Comparison of ENCODE assay signal across 15 cellular contexts in the genomic region with DNA sequence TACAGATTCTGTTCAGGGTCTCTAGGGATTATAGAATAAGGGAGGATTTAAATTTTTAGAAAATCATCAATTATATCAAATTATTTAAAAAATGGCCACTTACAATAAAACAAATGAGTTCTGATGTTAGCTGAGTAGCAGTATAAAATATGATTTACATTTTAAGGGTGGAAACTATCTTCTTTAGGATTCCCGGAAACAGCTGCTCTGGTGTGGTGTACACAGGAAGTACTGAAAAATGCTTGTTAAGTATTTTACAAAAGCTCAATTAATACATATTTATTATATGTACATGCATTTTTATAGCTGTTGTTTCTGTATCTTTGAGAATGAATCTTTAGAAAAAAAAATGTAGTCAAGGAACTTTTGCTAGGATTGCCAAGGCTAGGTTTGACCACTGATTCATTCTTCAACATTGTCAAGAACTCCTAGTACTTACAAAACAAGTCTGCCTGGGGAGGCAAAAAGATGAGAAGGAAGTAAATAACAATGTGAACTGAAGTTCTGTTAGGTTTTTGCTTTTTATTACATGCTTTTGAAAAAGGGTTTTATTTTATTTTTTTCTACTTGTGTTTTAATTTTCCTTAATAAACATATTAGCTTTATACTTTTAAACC. TPM values are rescaled to one million over a fixed set of nuclear protein-coding genes. Genes with fewer than 3 reads are reported as not detected.
DNase-seq lines count a peak whose midpoint lies in the region; ATAC-seq, FAIRE-seq and TF ChIP-seq lines count a peak whose summit lies in the region.
"Had no signal": no experiment of that assay in that cellular context is flagged by ENCODE, and none has a peak within 500 bp of the region (broad histone marks: within the 10 kb centered on the region; RNA-seq: fewer than 3 reads in every experiment).

No MANE protein-coding gene starts in this region.

- TF ChIP-seq CTCF in AG09309 (IDR thresholded peaks at IDR 0.05; ENCODE audit: control insufficient read depth, insufficient read depth, low read depth, low read length, missing control alignments) (no peak), pancreas (IDR thresholded peaks at IDR 0.05) (no peak)

- ATAC-seq in pancreas (no peak), GM18870 (IDR thresholded peaks at IDR 0.05; ENCODE audit: unreplicated experiment) (no peak), HG03439 (IDR thresholded peaks at IDR 0.05; ENCODE audit: unreplicated experiment) (no peak)
- ATAC-seq: body of pancreas, heart left ventricle, WTC11 had no signal

- H3F3A ChIP-seq in GM23248 (ENCODE audit: insufficient read depth) = 0 out of 2 replicates have a peak, but pooled peaks cover 6% of the 10 kb centered on the region

- no peaks in the 10 kb centered on the region for H3K79me2 ChIP-seq in GM23248 (ENCODE audit: insufficient read depth)

- H3K4me2 ChIP-seq in GM23248 (ENCODE audit: unreplicated experiment) = peak overlapping the region; percentile 57

- H3K36me3 ChIP-seq in GM23248 (ENCODE audit: low read depth) = no peaks in the 10 kb centered on the region
- H3K36me3 ChIP-seq in pancreas = no peaks in the 10 kb centered on the region
- H3K36me3 ChIP-seq: heart left ventricle, tibial nerve had no signal

- no peak for FAIRE-seq in pancreas (lab: Jason Lieb, UNC)

- H3K4me3 ChIP-seq in AG09309 (ENCODE audit: control insufficient read depth, low read depth, low read length) = no peak overlapping the region
- no peak overlapping the region for H3K4me3 ChIP-seq in GM23248
- H3K4me3 ChIP-seq in pancreas = no peak overlapping the region
- H3K4me3 ChIP-seq: body of pancreas, heart left ventricle, tibial nerve had no signal

- in situ Hi-C loops in GM23248 (cut with MboI) (no loop called here), KBM-7 (cut with MboI; ENCODE audit: low pct_unique_long_range_greater_than_20kb, low sequenced_read_pairs) (no loop called here)

- no peak overlapping the region for H2AFZ ChIP-seq in GM23248

- H3K27ac Mint-ChIP-seq in activated naive CD8-positive, alpha-beta T cell treated with anti-CD3 and anti-CD28 coated beads for 36 hours = peak overlapping the region; percentile 87
- H3K27ac Mint-ChIP-seq: WTC11 had no signal

- H3K27ac ChIP-seq in GM23248 (peak overlapping the region; percentile 12; the same call in 1 of the 2 replicates), pancreas (no peak overlapping the region)
- H3K27ac ChIP-seq: tibial nerve had no signal

- H3K9me3 ChIP-seq in GM23248 (ENCODE audit: low read depth) = no peaks in the 10 kb centered on the region
- H3K9me3 ChIP-seq in pancreas = no peaks in the 10 kb centered on the region
- H3K9me3 ChIP-seq: heart left ventricle had no signal

- intact Hi-C loops in pancreas (cut with DNase I) = no loop called here

- H3K4me1 Mint-ChIP-seq in activated naive CD8-positive, alpha-beta T cell treated with anti-CD3 and anti-CD28 coated beads for 36 hours = peaks cover 39% of the 10 kb centered on the region
- H3K4me1 Mint-ChIP-seq: WTC11 had no signal

- H3K9me2 ChIP-seq in GM23248 (ENCODE audit: insufficient read depth) = no peaks in the 10 kb centered on the region

- no peak overlapping the region for H3K4me3 Mint-ChIP-seq in activated naive CD8-positive, alpha-beta T cell treated with anti-CD3 and anti-CD28 coated beads for 36 hours
- H3K4me3 Mint-ChIP-seq: WTC11 had no signal

- H3K27me3 ChIP-seq in GM23248 (replicated peaks; ENCODE audit: insufficient read depth) (no peaks in the 10 kb centered on the region), pancreas (no peaks in the 10 kb centered on the region)
- H3K27me3 ChIP-seq: body of pancreas, heart left ventricle, tibial nerve had no signal

- DNase-seq in AG09309 (ENCODE audit: low read depth) (peak; percentile 32), GM23248 (peak; percentile 69), iris pigment epithelial cell (ENCODE audit: low read depth) (peak; percentile 93), KBM-7 (no peak), pancreas (no peak)
- DNase-seq in activated naive CD8-positive, alpha-beta T cell treated with anti-CD3 and anti-CD28 coated beads for 36 hours = no peak
- DNase-seq: body of pancreas; DMS79; heart left ventricle; NCI-H1105; stimulated activated CD4-positive, alpha-beta T cell treated with anti-CD3 and anti-CD28 coated beads, Interleukin-2, amount 100 ng/mL, for 24 hours had no signal

- no peak overlapping the region for H3K9ac ChIP-seq in GM23248

- H3K9me3 Mint-ChIP-seq in activated naive CD8-positive, alpha-beta T cell treated with anti-CD3 and anti-CD28 coated beads for 36 hours = peaks cover 33% of the 10 kb centered on the region

- H3K4me1 ChIP-seq in GM23248 (ENCODE audit: insufficient read depth) = peaks cover 16% of the 10 kb centered on the region
- H3K4me1 ChIP-seq in pancreas = no peaks in the 10 kb centered on the region

- no peaks in the 10 kb centered on the region for H4K20me1 ChIP-seq in GM23248 (ENCODE audit: insufficient read depth)

- WGBS in GM23248 (ENCODE audit: low coverage in 1 of 2, low lambda C conversion rate in 2 of 2, missing lambda C conversion rate in 2 of 2), 2 experiments = 97 to 100% methylated on average over 1 of the region's 1 CpG
- WGBS in pancreas, 2 donors = 81 to 82% methylated on average over 1 of the region's 1 CpG

- peaks cover 39% of the 10 kb centered on the region for H3K36me3 Mint-ChIP-seq in activated naive CD8-positive, alpha-beta T cell treated with anti-CD3 and anti-CD28 coated beads for 36 hours

- no peaks in the 10 kb centered on the region for H3K27me3 Mint-ChIP-seq in activated naive CD8-positive, alpha-beta T cell treated with anti-CD3 and anti-CD28 coated beads for 36 hours

RNA-seq across cellular contexts. Expression of gene ARF6, which starts 48.0 kb away (rescaled TPM):
- 88.3 and 92.5 TPM in 2 replicates for total RNA-seq in GM23248 (2014; rRNA removed; shearing (Covaris generic))
- polyA plus RNA-seq in GM23248 (2016; fragmentation: Nextera tagmentation; extraction: Ambion mirVana) (120 and 123 TPM in 2 replicates), pancreas (10 to 100 TPM in 1 of 2 donors, 1 to 10 TPM in 1; 8.9 to 16.7 TPM)
- 100 to 1,000 TPM; 134 to 135 TPM for total RNA-seq in activated naive CD8-positive, alpha-beta T cell treated with anti-CD3 and anti-CD28 coated beads for 36 hours
- total RNA-seq in pancreas = 10 to 100 TPM; 12.4 to 32.4 (median 16.6) TPM

Comparison
In these comparisons a context has a peak if more than half of its experiments do, and no peak if none do; other contexts are left out.
1. DNase-seq: peak in AG09309 (single experiment), GM23248 (single experiment) and iris pigment epithelial cell (single experiment); none in activated naive CD8-positive, alpha-beta T cell treated with anti-CD3 and anti-CD28 coated beads for 36 hours (single experiment), KBM-7 (single experiment) and pancreas (0 of 6).